1 cellular context compared by ENCODE assay signal in the genomic region with DNA sequence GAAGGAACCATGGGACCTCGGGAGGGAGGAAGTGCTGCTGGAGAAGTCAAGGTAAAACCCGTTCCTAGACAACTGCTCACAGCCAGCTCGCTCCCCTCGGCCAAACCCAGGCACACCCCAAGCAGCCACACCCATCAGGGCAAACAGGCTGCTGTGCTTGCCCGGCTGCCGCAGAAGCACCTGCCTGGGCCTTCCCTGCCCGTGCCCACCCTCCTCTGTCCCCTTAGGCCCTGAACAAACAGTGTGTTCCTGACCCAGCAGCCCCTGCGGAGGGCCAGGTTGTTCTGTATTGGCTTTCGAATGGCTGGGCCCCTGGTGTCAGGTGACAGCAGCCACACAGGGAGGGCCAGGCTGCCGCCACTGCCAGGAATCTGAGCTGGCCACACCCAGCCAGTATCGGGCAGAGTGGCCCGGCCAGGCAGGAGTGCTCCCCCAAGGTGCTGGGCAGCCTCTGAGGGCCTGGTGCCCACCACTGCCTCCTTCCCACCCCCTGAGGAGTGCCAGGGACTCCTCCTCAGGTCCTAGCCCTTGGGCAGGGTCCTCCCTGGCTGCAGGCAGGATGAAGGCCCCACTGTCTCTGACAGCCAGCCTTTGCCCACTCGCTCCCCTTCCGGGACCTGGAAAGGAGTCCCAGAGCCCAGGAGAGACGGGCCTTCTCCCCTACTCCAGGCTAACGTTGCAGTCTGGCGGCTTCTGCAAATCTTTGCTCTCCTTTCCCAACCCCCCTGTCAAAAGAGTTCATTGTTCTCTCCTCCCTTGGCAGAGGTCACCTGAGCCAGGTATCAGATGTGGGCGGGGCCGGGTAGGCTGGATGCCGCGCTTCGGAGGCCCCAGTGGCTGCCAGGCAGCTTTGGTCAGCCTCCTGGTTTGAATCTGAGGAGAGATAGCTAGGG.
TF ChIP-seq lines count a peak whose summit lies in the region.

No MANE protein-coding gene starts in this region.

TF ChIP-seq in HepG2, 621 proteins besides CTCF, POLR2A, EP300 and RAD21 (continued from another document):
- TF ChIP-seq, protein P1, sequence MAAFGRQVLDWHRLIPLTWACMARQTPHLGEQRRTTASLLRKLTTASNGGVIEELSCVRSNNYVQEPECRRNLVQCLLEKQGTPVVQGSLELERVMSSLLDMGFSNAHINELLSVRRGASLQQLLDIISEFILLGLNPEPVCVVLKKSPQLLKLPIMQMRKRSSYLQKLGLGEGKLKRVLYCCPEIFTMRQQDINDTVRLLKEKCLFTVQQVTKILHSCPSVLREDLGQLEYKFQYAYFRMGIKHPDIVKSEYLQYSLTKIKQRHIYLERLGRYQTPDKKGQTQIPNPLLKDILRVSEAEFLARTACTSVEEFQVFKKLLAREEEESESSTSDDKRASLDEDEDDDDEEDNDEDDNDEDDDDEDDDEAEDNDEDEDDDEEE (CRISPR knock-in tag; IDR thresholded peaks at IDR 0.05), result peak; percentile 22; the same call in 1 of the 2 replicates
- TF ChIP-seq HDAC1 (CRISPR knock-in tag; IDR thresholded peaks at IDR 0.05) (peak; percentile 84), ZFP36L2 (CRISPR knock-in tag; IDR thresholded peaks at IDR 0.05) (no peak), ZNF670 (CRISPR knock-in tag; IDR thresholded peaks at IDR 0.05; ENCODE audit: borderline replicate concordance) (no peak; the same call in 1 of the 2 replicates), IKZF4 (CRISPR knock-in tag; IDR thresholded peaks at IDR 0.05; ENCODE audit: borderline replicate concordance, low read depth, not compliant biosample characterization) (no peak), ATM (IDR thresholded peaks at IDR 0.05; ENCODE audit: borderline replicate concordance) (no peak), NR3C1 (CRISPR knock-in tag; IDR thresholded peaks at IDR 0.05) (no peak), DPF2 (CRISPR knock-in tag; IDR thresholded peaks at IDR 0.05; ENCODE audit: borderline replicate concordance, low read depth) (peak; percentile 11; the same call in 1 of the 2 replicates), ZFP1 (CRISPR knock-in tag; IDR thresholded peaks at IDR 0.05) (no peak), POGZ (CRISPR knock-in tag; IDR thresholded peaks at IDR 0.05) (peak; percentile 91), KMT2B (CRISPR knock-in tag; IDR thresholded peaks at IDR 0.05) (peak; percentile 54; the same call in 1 of the 2 replicates), SOX6 (IDR thresholded peaks at IDR 0.05) (no peak), SOX6 (CRISPR knock-in tag; IDR thresholded peaks at IDR 0.05) (peak; percentile 84), ZNF678 (CRISPR knock-in tag; IDR thresholded peaks at IDR 0.05) (no peak), NFATC3 (CRISPR knock-in tag; IDR thresholded peaks at IDR 0.05) (no peak), PHF5A (CRISPR knock-in tag; IDR thresholded peaks at IDR 0.05; ENCODE audit: low read depth, unreplicated experiment) (peak; percentile 58), ATF7-NPFF (CRISPR knock-in tag; IDR thresholded peaks at IDR 0.05; ENCODE audit: low read depth) (peak; percentile 27; the same call in 1 of the 2 replicates), ZNF484 (CRISPR knock-in tag; IDR thresholded peaks at IDR 0.05; ENCODE audit: borderline replicate concordance, low read depth) (0 out of 2 replicates have a peak, but pooled peaks have one; percentile 65), YEATS2 (CRISPR knock-in tag; IDR thresholded peaks at IDR 0.05; ENCODE audit: borderline replicate concordance) (peak; percentile 91), TBP (CRISPR knock-in tag; IDR thresholded peaks at IDR 0.05) (no peak), ERF (CRISPR knock-in tag; IDR thresholded peaks at IDR 0.05) (peak; percentile 54; the same call in 1 of the 2 replicates), ZNF136 (CRISPR knock-in tag; IDR thresholded peaks at IDR 0.05; ENCODE audit: low read depth) (peak; percentile 72; the same call in 1 of the 2 replicates), ZC3H4 (CRISPR knock-in tag; IDR thresholded peaks at IDR 0.05; ENCODE audit: borderline replicate concordance) (no peak), ZNF431 (CRISPR knock-in tag; IDR thresholded peaks at IDR 0.05; ENCODE audit: borderline replicate concordance, low read depth) (no peak), RORA (CRISPR knock-in tag; IDR thresholded peaks at IDR 0.05) (no peak), SRY (CRISPR knock-in tag; IDR thresholded peaks at IDR 0.05) (peak; percentile 89), CREM (IDR thresholded peaks at IDR 0.05) (no peak), CREM (CRISPR knock-in tag; IDR thresholded peaks at IDR 0.05) (no peak), ZNF572 (CRISPR knock-in tag; IDR thresholded peaks at IDR 0.05) (peak; percentile 91; the same call in 1 of the 2 replicates), JDP2 (CRISPR knock-in tag; IDR thresholded peaks at IDR 0.05; ENCODE audit: borderline replicate concordance) (no peak), ARHGAP35 (CRISPR knock-in tag; IDR thresholded peaks at IDR 0.05; ENCODE audit: borderline replicate concordance) (no peak; the same call in 1 of the 2 replicates), PAWR (CRISPR knock-in tag; IDR thresholded peaks at IDR 0.05; ENCODE audit: borderline replicate concordance) (no peak), ZNF615 (CRISPR knock-in tag; IDR thresholded peaks at IDR 0.05; ENCODE audit: borderline replicate concordance) (no peak; the same call in 1 of the 2 replicates)
- TF ChIP-seq, protein P2, sequence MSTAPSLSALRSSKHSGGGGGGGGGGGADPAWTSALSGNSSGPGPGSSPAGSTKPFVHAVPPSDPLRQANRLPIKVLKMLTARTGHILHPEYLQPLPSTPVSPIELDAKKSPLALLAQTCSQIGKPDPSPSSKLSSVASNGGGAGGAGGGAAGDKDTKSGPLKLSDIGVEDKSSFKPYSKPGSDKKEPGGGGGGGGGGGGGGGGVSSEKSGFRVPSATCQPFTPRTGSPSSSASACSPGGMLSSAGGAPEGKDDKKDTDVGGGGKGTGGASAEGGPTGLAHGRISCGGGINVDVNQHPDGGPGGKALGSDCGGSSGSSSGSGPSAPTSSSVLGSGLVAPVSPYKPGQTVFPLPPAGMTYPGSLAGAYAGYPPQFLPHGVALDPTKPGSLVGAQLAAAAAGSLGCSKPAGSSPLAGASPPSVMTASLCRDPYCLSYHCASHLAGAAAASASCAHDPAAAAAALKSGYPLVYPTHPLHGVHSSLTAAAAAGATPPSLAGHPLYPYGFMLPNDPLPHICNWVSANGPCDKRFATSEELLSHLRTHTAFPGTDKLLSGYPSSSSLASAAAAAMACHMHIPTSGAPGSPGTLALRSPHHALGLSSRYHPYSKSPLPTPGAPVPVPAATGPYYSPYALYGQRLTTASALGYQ (CRISPR knock-in tag; IDR thresholded peaks at IDR 0.05), result no peak; the same call in 1 of the 2 replicates
- TF ChIP-seq, protein P3, sequence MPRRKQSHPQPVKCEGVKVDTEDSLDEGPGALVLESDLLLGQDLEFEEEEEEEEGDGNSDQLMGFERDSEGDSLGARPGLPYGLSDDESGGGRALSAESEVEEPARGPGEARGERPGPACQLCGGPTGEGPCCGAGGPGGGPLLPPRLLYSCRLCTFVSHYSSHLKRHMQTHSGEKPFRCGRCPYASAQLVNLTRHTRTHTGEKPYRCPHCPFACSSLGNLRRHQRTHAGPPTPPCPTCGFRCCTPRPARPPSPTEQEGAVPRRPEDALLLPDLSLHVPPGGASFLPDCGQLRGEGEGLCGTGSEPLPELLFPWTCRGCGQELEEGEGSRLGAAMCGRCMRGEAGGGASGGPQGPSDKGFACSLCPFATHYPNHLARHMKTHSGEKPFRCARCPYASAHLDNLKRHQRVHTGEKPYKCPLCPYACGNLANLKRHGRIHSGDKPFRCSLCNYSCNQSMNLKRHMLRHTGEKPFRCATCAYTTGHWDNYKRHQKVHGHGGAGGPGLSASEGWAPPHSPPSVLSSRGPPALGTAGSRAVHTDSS (CRISPR knock-in tag; conservative IDR thresholded peaks at IDR 0.05), result no peak
- TF ChIP-seq, protein P4, sequence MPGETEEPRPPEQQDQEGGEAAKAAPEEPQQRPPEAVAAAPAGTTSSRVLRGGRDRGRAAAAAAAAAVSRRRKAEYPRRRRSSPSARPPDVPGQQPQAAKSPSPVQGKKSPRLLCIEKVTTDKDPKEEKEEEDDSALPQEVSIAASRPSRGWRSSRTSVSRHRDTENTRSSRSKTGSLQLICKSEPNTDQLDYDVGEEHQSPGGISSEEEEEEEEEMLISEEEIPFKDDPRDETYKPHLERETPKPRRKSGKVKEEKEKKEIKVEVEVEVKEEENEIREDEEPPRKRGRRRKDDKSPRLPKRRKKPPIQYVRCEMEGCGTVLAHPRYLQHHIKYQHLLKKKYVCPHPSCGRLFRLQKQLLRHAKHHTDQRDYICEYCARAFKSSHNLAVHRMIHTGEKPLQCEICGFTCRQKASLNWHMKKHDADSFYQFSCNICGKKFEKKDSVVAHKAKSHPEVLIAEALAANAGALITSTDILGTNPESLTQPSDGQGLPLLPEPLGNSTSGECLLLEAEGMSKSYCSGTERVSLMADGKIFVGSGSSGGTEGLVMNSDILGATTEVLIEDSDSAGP (CRISPR knock-in tag; IDR thresholded peaks at IDR 0.05; ENCODE audit: borderline replicate concordance), result peak; percentile 89
- TF ChIP-seq, protein P5, sequence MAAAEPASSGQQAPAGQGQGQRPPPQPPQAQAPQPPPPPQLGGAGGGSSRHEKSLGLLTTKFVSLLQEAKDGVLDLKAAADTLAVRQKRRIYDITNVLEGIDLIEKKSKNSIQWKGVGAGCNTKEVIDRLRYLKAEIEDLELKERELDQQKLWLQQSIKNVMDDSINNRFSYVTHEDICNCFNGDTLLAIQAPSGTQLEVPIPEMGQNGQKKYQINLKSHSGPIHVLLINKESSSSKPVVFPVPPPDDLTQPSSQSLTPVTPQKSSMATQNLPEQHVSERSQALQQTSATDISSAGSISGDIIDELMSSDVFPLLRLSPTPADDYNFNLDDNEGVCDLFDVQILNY (CRISPR knock-in tag; conservative IDR thresholded peaks at IDR 0.05), result no peak
- TF ChIP-seq, protein P6, sequence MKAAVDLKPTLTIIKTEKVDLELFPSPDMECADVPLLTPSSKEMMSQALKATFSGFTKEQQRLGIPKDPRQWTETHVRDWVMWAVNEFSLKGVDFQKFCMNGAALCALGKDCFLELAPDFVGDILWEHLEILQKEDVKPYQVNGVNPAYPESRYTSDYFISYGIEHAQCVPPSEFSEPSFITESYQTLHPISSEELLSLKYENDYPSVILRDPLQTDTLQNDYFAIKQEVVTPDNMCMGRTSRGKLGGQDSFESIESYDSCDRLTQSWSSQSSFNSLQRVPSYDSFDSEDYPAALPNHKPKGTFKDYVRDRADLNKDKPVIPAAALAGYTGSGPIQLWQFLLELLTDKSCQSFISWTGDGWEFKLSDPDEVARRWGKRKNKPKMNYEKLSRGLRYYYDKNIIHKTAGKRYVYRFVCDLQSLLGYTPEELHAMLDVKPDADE (CRISPR knock-in tag; IDR thresholded peaks at IDR 0.05), result no peak
- TF ChIP-seq, protein P7, sequence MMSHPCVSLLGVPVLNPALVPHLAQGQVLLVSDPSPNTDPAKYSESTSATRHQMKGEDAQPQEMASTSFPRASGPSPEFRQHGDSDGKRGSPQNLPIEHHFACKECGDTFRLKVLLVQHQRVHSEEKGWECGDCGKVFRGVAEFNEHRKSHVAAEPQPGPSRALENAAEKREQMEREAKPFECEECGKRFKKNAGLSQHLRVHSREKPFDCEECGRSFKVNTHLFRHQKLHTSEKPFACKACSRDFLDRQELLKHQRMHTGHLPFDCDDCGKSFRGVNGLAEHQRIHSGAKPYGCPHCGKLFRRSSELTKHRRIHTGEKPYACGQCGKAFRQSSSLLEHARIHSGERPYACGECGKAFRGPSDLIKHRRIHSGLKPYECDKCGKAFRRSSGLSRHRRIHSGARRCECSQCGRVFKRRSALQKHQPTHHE (CRISPR knock-in tag; IDR thresholded peaks at IDR 0.05; ENCODE audit: borderline replicate concordance), result no peak; the same call in 1 of the 2 replicates
- TF ChIP-seq, protein P8, sequence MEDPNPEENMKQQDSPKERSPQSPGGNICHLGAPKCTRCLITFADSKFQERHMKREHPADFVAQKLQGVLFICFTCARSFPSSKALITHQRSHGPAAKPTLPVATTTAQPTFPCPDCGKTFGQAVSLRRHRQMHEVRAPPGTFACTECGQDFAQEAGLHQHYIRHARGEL (CRISPR knock-in tag; IDR thresholded peaks at IDR 0.05), result 0 out of 2 replicates have a peak, but pooled peaks have one; percentile 73
- TF ChIP-seq, protein P9, sequence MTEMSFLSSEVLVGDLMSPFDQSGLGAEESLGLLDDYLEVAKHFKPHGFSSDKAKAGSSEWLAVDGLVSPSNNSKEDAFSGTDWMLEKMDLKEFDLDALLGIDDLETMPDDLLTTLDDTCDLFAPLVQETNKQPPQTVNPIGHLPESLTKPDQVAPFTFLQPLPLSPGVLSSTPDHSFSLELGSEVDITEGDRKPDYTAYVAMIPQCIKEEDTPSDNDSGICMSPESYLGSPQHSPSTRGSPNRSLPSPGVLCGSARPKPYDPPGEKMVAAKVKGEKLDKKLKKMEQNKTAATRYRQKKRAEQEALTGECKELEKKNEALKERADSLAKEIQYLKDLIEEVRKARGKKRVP (CRISPR knock-in tag; IDR thresholded peaks at IDR 0.05), result no peak
- TF ChIP-seq, protein P10, sequence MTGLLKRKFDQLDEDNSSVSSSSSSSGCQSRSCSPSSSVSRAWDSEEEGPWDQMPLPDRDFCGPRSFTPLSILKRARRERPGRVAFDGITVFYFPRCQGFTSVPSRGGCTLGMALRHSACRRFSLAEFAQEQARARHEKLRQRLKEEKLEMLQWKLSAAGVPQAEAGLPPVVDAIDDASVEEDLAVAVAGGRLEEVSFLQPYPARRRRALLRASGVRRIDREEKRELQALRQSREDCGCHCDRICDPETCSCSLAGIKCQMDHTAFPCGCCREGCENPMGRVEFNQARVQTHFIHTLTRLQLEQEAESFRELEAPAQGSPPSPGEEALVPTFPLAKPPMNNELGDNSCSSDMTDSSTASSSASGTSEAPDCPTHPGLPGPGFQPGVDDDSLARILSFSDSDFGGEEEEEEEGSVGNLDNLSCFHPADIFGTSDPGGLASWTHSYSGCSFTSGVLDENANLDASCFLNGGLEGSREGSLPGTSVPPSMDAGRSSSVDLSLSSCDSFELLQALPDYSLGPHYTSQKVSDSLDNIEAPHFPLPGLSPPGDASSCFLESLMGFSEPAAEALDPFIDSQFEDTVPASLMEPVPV (CRISPR knock-in tag; IDR thresholded peaks at IDR 0.05), result peak; percentile 39; the same call in 1 of the 2 replicates
TF ChIP-seq in HepG2: peak in this region for 255.
